ENCODE assay signal across 27 cellular contexts in the genomic region with DNA sequence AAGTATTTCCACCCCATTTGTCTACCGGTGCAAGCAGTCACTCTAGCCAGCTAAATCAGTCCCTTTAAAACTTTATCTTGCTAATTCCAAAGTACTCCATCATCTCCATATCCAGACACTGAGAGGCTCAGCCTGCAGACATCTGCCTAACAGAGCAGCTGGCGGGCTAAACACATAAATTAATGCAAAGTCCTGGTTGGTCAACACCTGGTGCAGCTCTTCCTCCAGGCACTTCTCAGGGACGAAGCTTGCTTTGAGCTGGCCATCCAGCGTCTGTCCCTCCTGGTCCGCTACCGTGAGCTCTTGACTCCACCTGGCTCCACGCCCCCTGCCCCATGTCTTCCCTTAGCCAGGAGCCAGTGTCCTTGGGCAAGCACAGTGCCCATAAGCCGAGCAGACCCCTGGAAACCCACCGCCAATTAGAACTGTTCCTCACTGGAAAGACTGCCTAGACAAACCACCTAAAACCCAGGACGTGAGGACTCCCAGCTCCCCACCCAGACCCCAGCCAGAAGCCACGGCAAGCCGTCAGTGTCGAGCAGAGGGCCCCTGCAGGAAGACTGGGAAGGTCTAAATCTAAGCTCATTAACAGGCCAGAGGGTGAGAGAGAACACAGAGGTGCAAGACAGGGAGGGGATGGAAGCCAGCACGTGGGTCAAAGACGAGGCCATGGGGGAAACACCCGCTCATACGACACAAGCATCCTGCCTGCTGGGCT.
DNase-seq lines count a peak whose midpoint lies in the region; ATAC-seq and TF ChIP-seq lines count a peak whose summit lies in the region.
"Had no signal": no experiment of that assay in that cellular context is flagged by ENCODE, and none has a peak within 500 bp of the region (broad histone marks: within the 10 kb centered on the region; RNA-seq: fewer than 3 reads in every experiment).

No MANE protein-coding gene starts in this region.

- H3K79me2 ChIP-seq in PC-9 (ENCODE audit: low read depth) (no peaks in the 10 kb centered on the region), mammary epithelial cell (ENCODE audit: insufficient read depth, low read length) (no peaks in the 10 kb centered on the region)

- no peak overlapping the region for H2AFZ ChIP-seq in PC-9
- no peak overlapping the region for H2AFZ ChIP-seq in mammary epithelial cell (ENCODE audit: low read depth, low read length)

- no peak overlapping the region for H3K4me3 ChIP-seq in BE2C (ENCODE audit: low read depth, low read length)
- H3K4me3 ChIP-seq in WERI-Rb-1 (ENCODE audit: low read depth, low read length) = no peak overlapping the region
- no peak overlapping the region for H3K4me3 ChIP-seq in PC-9
- no peak overlapping the region for H3K4me3 ChIP-seq in mammary epithelial cell (replicated peaks in 1 of 3; ENCODE audit: insufficient read depth in 1 of 3, low read depth in 2 of 3, low read length in 3 of 3)
- H3K4me3 ChIP-seq: breast epithelium, GM12878, lung, sigmoid colon, upper lobe of left lung had no signal

- in situ Hi-C loops in mammary epithelial cell (cut with MboI; ENCODE audit: low sequenced_read_pairs in 2 of 2) = no loop called here

- H3K27ac ChIP-seq in WERI-Rb-1 (peak overlapping the region; percentile 77), PC-9 (no peak overlapping the region), mammary epithelial cell (ENCODE audit: insufficient read depth, low read depth, low read length) (no peak overlapping the region)
- H3K27ac ChIP-seq: breast epithelium, sigmoid colon, upper lobe of left lung, VCaP had no signal

- H4K20me1 ChIP-seq in PC-9 (ENCODE audit: insufficient read depth) (no peaks in the 10 kb centered on the region), mammary epithelial cell (ENCODE audit: insufficient read depth, low read length) (no peaks in the 10 kb centered on the region)

- no peak overlapping the region for H3K9ac ChIP-seq in mammary epithelial cell (ENCODE audit: insufficient read depth, low read length)

- H3K36me3 ChIP-seq in BE2C (no peaks in the 10 kb centered on the region), WERI-Rb-1 (no peaks in the 10 kb centered on the region), PC-9 (ENCODE audit: low read depth) (no peaks in the 10 kb centered on the region), mammary epithelial cell (ENCODE audit: insufficient read depth, low read length) (no peaks in the 10 kb centered on the region)
- H3K36me3 ChIP-seq: breast epithelium, sigmoid colon, upper lobe of left lung had no signal

- no peak for ATAC-seq in GM21515 (IDR thresholded peaks at IDR 0.05; ENCODE audit: unreplicated experiment)
- ATAC-seq in HG03095 (IDR thresholded peaks at IDR 0.05; ENCODE audit: unreplicated experiment) = no peak
- ATAC-seq: GM12878; stimulated activated effector memory CD8-positive, alpha-beta T cell treated with anti-CD3 and anti-CD28 coated beads, Interleukin-12 subunit alpha, Interleukin-12 subunit beta, amount 100 ng/mL, for 72 hours had no signal

- CTCF ChIA-PET in PC-9 (lab: Charles Lee) = no interaction called here
- CTCF ChIA-PET in mammary epithelial cell (lab: Charles Lee; ENCODE audit: low non-redundant PET) = no interaction called here

- no peaks in the 10 kb centered on the region for H3K27me3 ChIP-seq in BE2C
- no peaks in the 10 kb centered on the region for H3K27me3 ChIP-seq in WERI-Rb-1 (ENCODE audit: insufficient read depth, low read depth, severe bottlenecking)
- peaks cover 99% of the 10 kb centered on the region for H3K27me3 ChIP-seq in PC-9 (ENCODE audit: insufficient read depth, low read depth)
- H3K27me3 ChIP-seq in mammary epithelial cell (ENCODE audit: insufficient read depth, low read length) = no peaks in the 10 kb centered on the region
- H3K27me3 ChIP-seq: breast epithelium, sigmoid colon, upper lobe of left lung had no signal

- H3K9me3 ChIP-seq in BE2C (no peaks in the 10 kb centered on the region), WERI-Rb-1 (ENCODE audit: severe bottlenecking) (no peaks in the 10 kb centered on the region), PC-9 (ENCODE audit: insufficient read depth, low read depth) (no peaks in the 10 kb centered on the region), mammary epithelial cell (replicated peaks; ENCODE audit: insufficient read depth, low read length) (peaks cover 22% of the 10 kb centered on the region)
- H3K9me3 ChIP-seq: breast epithelium, Caco-2, sigmoid colon, upper lobe of left lung had no signal

- TF ChIP-seq CTCF in BE2C (IDR thresholded peaks at IDR 0.05; ENCODE audit: low read depth, low read length) (no peak), WERI-Rb-1 (IDR thresholded peaks at IDR 0.05; ENCODE audit: low read depth, low read length) (no peak), PC-9 (conservative IDR thresholded peaks at IDR 0.05) (no peak), mammary epithelial cell (conservative IDR thresholded peaks at IDR 0.05 in 1 of 2, IDR thresholded peaks at IDR 0.05 in 1 of 2; ENCODE audit: extremely low read depth in 1 of 2, insufficient read depth in 1 of 2, low read depth in 1 of 2, low read length in 2 of 2) (no peak)

- no peaks in the 10 kb centered on the region for H3F3A ChIP-seq in PC-9 (ENCODE audit: insufficient read depth, low read depth)

- DNase-seq in BE2C (peak; percentile 34), ELF-1 (ENCODE audit: low read depth, low spot score) (peak; percentile 47), WERI-Rb-1 (peak; percentile 54), mesenteric fat pad (ENCODE audit: low spot score) (peak; percentile 82), PC-9 (no peak), mammary epithelial cell (no peak)
- DNase-seq: activated CD4-positive, alpha-beta T cell treated with anti-CD3 and anti-CD28 coated beads, Interleukin-2, amount 10 ng/mL, durations not matched to agents 24 days and 14 days; activated naive CD4-positive, alpha-beta T cell treated with anti-CD3 and anti-CD28 coated beads, Interleukin-2, amount 50 U/mL, for 16 hours; amygdala; C1 segment of cervical spinal cord; effector CD8-positive, alpha-beta T cell; GOT3; NCI-H1105 treated with DMSO at 0.1 percent for 48 hours; NCI-H1930; RPMI8226; sigmoid colon; stimulated activated CD4-positive, alpha-beta T cell treated with anti-CD3 and anti-CD28 coated beads, Interleukin-4, amount 100 ng/mL, for 24 hours; substantia nigra; upper lobe of left lung had no signal

- dilution Hi-C loops in mammary epithelial cell (cut with HindIII; ENCODE audit: low sequenced_read_pairs) = loop anchor here (5.0 kb wide), 2 partner anchors 77 to 83 kb away; no protein-coding TSS in a partner anchor

- BruUV-seq in PC-9 (replicated peaks; lab: Mats Ljungman, UMichigan) = no TSS peak
- BruUV-seq in mammary epithelial cell (replicated peaks; lab: Mats Ljungman, UMichigan) = no TSS peak

- intact Hi-C loops in PC-9 (cut with micrococcal nuclease; ENCODE audit: unreplicated experiment) (no loop called here), mammary epithelial cell (cut with micrococcal nuclease) (no loop called here)

- H3K4me2 ChIP-seq in PC-9 (no peak overlapping the region), mammary epithelial cell (ENCODE audit: insufficient read depth, low read depth, low read length) (no peak overlapping the region)

- 77% methylated on average over 17 of the region's 17 CpGs for WGBS in mammary epithelial cell (ENCODE audit: low coverage, missing lambda C conversion rate)

- H3K9me2 ChIP-seq in PC-9 (ENCODE audit: insufficient read depth) = no peaks in the 10 kb centered on the region

- peaks cover 11% of the 10 kb centered on the region for H3K4me1 ChIP-seq in BE2C
- H3K4me1 ChIP-seq in PC-9 (replicated peaks; ENCODE audit: insufficient read depth) = no peaks in the 10 kb centered on the region
- no peaks in the 10 kb centered on the region for H3K4me1 ChIP-seq in mammary epithelial cell (ENCODE audit: insufficient read depth, low read length)

- POLR2A ChIA-PET in PC-9 (lab: Charles Lee; ENCODE audit: unreplicated experiment) = no interaction called here

Comparison
In these comparisons a context has a peak if more than half of its experiments do, and no peak if none do; other contexts are left out.
1. DNase-seq: peak in BE2C (single experiment), ELF-1 (single experiment), WERI-Rb-1 (single experiment) and mesenteric fat pad (single experiment); none in PC-9 (0 of 2) and mammary epithelial cell (single experiment).